Comparison of ENCODE assay signal across 29 cellular contexts in the genomic region with DNA sequence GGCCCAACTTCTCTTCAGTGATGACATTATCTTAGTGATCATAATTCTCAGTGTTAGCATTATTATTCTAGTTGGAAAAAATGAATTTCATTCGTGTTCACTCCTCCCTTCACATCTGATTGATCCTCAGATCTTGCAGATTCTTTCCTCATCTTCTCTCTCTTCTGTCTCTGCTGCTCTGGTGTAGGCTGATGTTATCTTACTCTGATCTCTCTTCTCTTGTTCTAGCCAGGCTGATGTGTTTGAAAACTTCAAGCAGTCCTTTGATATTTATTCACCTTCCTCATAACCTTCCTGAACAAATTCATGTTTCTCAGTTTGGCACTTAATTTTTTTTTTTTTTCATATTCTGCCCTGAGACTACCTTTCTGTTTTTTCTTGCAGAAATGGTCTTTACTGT. TPM values are rescaled to one million over a fixed set of nuclear protein-coding genes. Genes with fewer than 3 reads are reported as not detected.
DNase-seq lines count a peak whose midpoint lies in the region; ATAC-seq and TF ChIP-seq lines count a peak whose summit lies in the region.
"Had no signal": no experiment of that assay in that cellular context is flagged by ENCODE, and none has a peak within 500 bp of the region (broad histone marks: within the 10 kb centered on the region; RNA-seq: fewer than 3 reads in every experiment).

No MANE protein-coding gene starts in this region.

- TF ChIP-seq CTCF in PC-9 (conservative IDR thresholded peaks at IDR 0.05) (no peak), nephron progenitor cell (IDR thresholded peaks at IDR 0.05) (no peak)

- POLR2A ChIA-PET in PC-9 (lab: Charles Lee; ENCODE audit: unreplicated experiment), result no interaction called here

- H3K36me3 Mint-ChIP-seq in activated naive CD4-positive, alpha-beta T cell treated with anti-CD3 and anti-CD28 coated beads, Interleukin-2, amount 10 ng/mL, durations not matched to agents 7 days and 5 days, result peaks cover 41% of the 10 kb centered on the region
- H3K36me3 Mint-ChIP-seq in activated naive CD4-positive, alpha-beta T cell treated with anti-CD3 and anti-CD28 coated beads, Interleukin-2, amount 50 U/mL, for 72 hours, result peaks cover 6 to 34% of the 10 kb centered on the region in 2 donors
- peaks cover 60% of the 10 kb centered on the region for H3K36me3 Mint-ChIP-seq in nephron progenitor cell (ENCODE audit: low read depth)
- peaks cover 50% of the 10 kb centered on the region for H3K36me3 Mint-ChIP-seq in activated T-helper 1 cell treated with anti-CD3 and anti-CD28 coated beads, Interleukin-12 subunit alpha, Interleukin-12 subunit beta, Interleukin-2, Interleukin-4 antibody, amounts not matched to agents 30 ng/mL and 10 ng/mL and 1 ng/mL, durations not matched to agents 14 hours and 24 hours and 36 hours (ENCODE audit: low read depth)

- H4K20me1 ChIP-seq in PC-9 (ENCODE audit: insufficient read depth), result peaks cover 29% of the 10 kb centered on the region

- no peak overlapping the region for H3K4me3 ChIP-seq in PC-9
- H3K4me3 ChIP-seq: BLaER1 treated with 17β-estradiol and CSF1 and Interleukin-3, amounts not matched to agents 10 nM and 100 nM; neural progenitor cell; pancreas; Peyer's patch; skin epidermis had no signal

- no peaks in the 10 kb centered on the region for H3K27me3 Mint-ChIP-seq in activated naive CD4-positive, alpha-beta T cell treated with anti-CD3 and anti-CD28 coated beads, Interleukin-2, amount 10 ng/mL, durations not matched to agents 7 days and 5 days
- no peaks in the 10 kb centered on the region for H3K27me3 Mint-ChIP-seq in nephron progenitor cell (ENCODE audit: low read depth, poor library complexity)
- no peaks in the 10 kb centered on the region for H3K27me3 Mint-ChIP-seq in activated T-helper 1 cell treated with anti-CD3 and anti-CD28 coated beads, Interleukin-12 subunit alpha, Interleukin-12 subunit beta, Interleukin-2, Interleukin-4 antibody, amounts not matched to agents 30 ng/mL and 10 ng/mL and 1 ng/mL, durations not matched to agents 14 hours and 24 hours and 36 hours (ENCODE audit: insufficient read depth)
- H3K27me3 Mint-ChIP-seq: dendritic cell treated with granulocyte-macrophage colony-stimulating factor and Interleukin-4, amounts not matched to agents 40 ng/mL and 50 ng/mL, for 4 days; IgD-negative memory B cell had no signal

- H3K4me3 Mint-ChIP-seq in activated naive CD4-positive, alpha-beta T cell treated with anti-CD3 and anti-CD28 coated beads, Interleukin-2, amount 10 ng/mL, durations not matched to agents 7 days and 5 days, result no peak overlapping the region
- H3K4me3 Mint-ChIP-seq in nephron progenitor cell, result no peak overlapping the region
- no peak overlapping the region for H3K4me3 Mint-ChIP-seq in activated T-helper 1 cell treated with anti-CD3 and anti-CD28 coated beads, Interleukin-12 subunit alpha, Interleukin-12 subunit beta, Interleukin-2, Interleukin-4 antibody, amounts not matched to agents 30 ng/mL and 10 ng/mL and 1 ng/mL, durations not matched to agents 14 hours and 24 hours and 36 hours
- H3K4me3 Mint-ChIP-seq: dendritic cell treated with granulocyte-macrophage colony-stimulating factor and Interleukin-4, amounts not matched to agents 40 ng/mL and 50 ng/mL, for 4 days; endodermal cell; neural progenitor cell had no signal

- H2AFZ ChIP-seq in PC-9, result no peak overlapping the region
- H2AFZ ChIP-seq: neural progenitor cell had no signal

- H3K9me3 ChIP-seq in PC-9 (ENCODE audit: insufficient read depth, low read depth), result no peaks in the 10 kb centered on the region
- H3K9me3 ChIP-seq: BLaER1 treated with 17β-estradiol and CSF1 and Interleukin-3, amounts not matched to agents 10 nM and 100 nM; pancreas; Peyer's patch had no signal

- H3F3A ChIP-seq in PC-9 (ENCODE audit: insufficient read depth, low read depth), result peaks cover 79% of the 10 kb centered on the region

- H3K27me3 ChIP-seq in PC-9 (ENCODE audit: insufficient read depth, low read depth), result no peaks in the 10 kb centered on the region
- H3K27me3 ChIP-seq: BLaER1 treated with 17β-estradiol and CSF1 and Interleukin-3, amounts not matched to agents 10 nM and 100 nM; neural progenitor cell; pancreas; Peyer's patch had no signal

- H3K4me2 ChIP-seq in PC-9, result no peak overlapping the region
- H3K4me2 ChIP-seq: BLaER1 treated with 17β-estradiol and CSF1 and Interleukin-3, amounts not matched to agents 10 nM and 100 nM; neural progenitor cell had no signal

- BruUV-seq in PC-9 (replicated peaks; lab: Mats Ljungman, UMichigan), result no TSS peak

- 0 out of 2 replicates have a peak overlapping the region, but pooled peaks have one; percentile 8 for H3K27ac ChIP-seq in PC-9
- H3K27ac ChIP-seq: BLaER1 treated with 17β-estradiol and CSF1 and Interleukin-3, amounts not matched to agents 10 nM and 100 nM; neural progenitor cell; pancreas; Peyer's patch; skin epidermis had no signal

- H3K9me3 Mint-ChIP-seq in activated naive CD4-positive, alpha-beta T cell treated with anti-CD3 and anti-CD28 coated beads, Interleukin-2, amount 10 ng/mL, durations not matched to agents 7 days and 5 days, result no peaks in the 10 kb centered on the region
- no peaks in the 10 kb centered on the region for H3K9me3 Mint-ChIP-seq in activated naive CD4-positive, alpha-beta T cell treated with anti-CD3 and anti-CD28 coated beads, Interleukin-2, amount 50 U/mL, for 72 hours
- no peaks in the 10 kb centered on the region for H3K9me3 Mint-ChIP-seq in nephron progenitor cell
- no peaks in the 10 kb centered on the region for H3K9me3 Mint-ChIP-seq in activated T-helper 1 cell treated with anti-CD3 and anti-CD28 coated beads, Interleukin-12 subunit alpha, Interleukin-12 subunit beta, Interleukin-2, Interleukin-4 antibody, amounts not matched to agents 30 ng/mL and 10 ng/mL and 1 ng/mL, durations not matched to agents 14 hours and 24 hours and 36 hours
- H3K9me3 Mint-ChIP-seq: dendritic cell treated with granulocyte-macrophage colony-stimulating factor and Interleukin-4, amounts not matched to agents 40 ng/mL and 50 ng/mL, for 4 days; endodermal cell; IgD-negative memory B cell; neural progenitor cell had no signal

- H3K79me2 ChIP-seq in PC-9 (ENCODE audit: low read depth), result 0 out of 2 replicates have a peak, but pooled peaks cover 7% of the 10 kb centered on the region

- intact Hi-C loops in PC-9 (cut with micrococcal nuclease; ENCODE audit: unreplicated experiment), result no loop called here
- intact Hi-C loops in activated T-helper 1 cell treated with anti-CD3 and anti-CD28 coated beads, Interleukin-12 subunit alpha, Interleukin-12 subunit beta, Interleukin-2, Interleukin-4 antibody, amounts not matched to agents 30 ng/mL and 10 ng/mL and 1 ng/mL, durations not matched to agents 14 hours and 24 hours and 36 hours (cut with micrococcal nuclease), result no loop called here

- H3K27ac Mint-ChIP-seq in activated naive CD4-positive, alpha-beta T cell treated with anti-CD3 and anti-CD28 coated beads, Interleukin-2, amount 10 ng/mL, durations not matched to agents 7 days and 5 days, result peak overlapping the region; percentile 17
- H3K27ac Mint-ChIP-seq in activated naive CD4-positive, alpha-beta T cell treated with anti-CD3 and anti-CD28 coated beads, Interleukin-2, amount 50 U/mL, for 72 hours, result peak overlapping the region; percentile 11 to 22
- peak overlapping the region; percentile 60 for H3K27ac Mint-ChIP-seq in nephron progenitor cell
- H3K27ac Mint-ChIP-seq in activated T-helper 1 cell treated with anti-CD3 and anti-CD28 coated beads, Interleukin-12 subunit alpha, Interleukin-12 subunit beta, Interleukin-2, Interleukin-4 antibody, amounts not matched to agents 30 ng/mL and 10 ng/mL and 1 ng/mL, durations not matched to agents 14 hours and 24 hours and 36 hours, result no peak overlapping the region
- H3K27ac Mint-ChIP-seq: dendritic cell treated with granulocyte-macrophage colony-stimulating factor and Interleukin-4, amounts not matched to agents 40 ng/mL and 50 ng/mL, for 4 days; endodermal cell; IgD-negative memory B cell; neural progenitor cell had no signal

- CTCF ChIA-PET in activated naive CD4-positive, alpha-beta T cell treated with anti-CD3 and anti-CD28 coated beads, Interleukin-2, amount 10 ng/mL, durations not matched to agents 7 days and 5 days (lab: Charles Lee), result no interaction called here
- CTCF ChIA-PET in PC-9 (lab: Charles Lee), result no interaction called here

- peaks cover 21% of the 10 kb centered on the region for H3K4me1 Mint-ChIP-seq in activated naive CD4-positive, alpha-beta T cell treated with anti-CD3 and anti-CD28 coated beads, Interleukin-2, amount 10 ng/mL, durations not matched to agents 7 days and 5 days
- peaks cover 13% of the 10 kb centered on the region for H3K4me1 Mint-ChIP-seq in nephron progenitor cell
- peaks cover 32% of the 10 kb centered on the region for H3K4me1 Mint-ChIP-seq in activated T-helper 1 cell treated with anti-CD3 and anti-CD28 coated beads, Interleukin-12 subunit alpha, Interleukin-12 subunit beta, Interleukin-2, Interleukin-4 antibody, amounts not matched to agents 30 ng/mL and 10 ng/mL and 1 ng/mL, durations not matched to agents 14 hours and 24 hours and 36 hours (ENCODE audit: low read depth)

- H3K4me1 ChIP-seq in PC-9 (replicated peaks; ENCODE audit: insufficient read depth), result 0 out of 2 replicates have a peak, but pooled peaks cover 14% of the 10 kb centered on the region
- H3K4me1 ChIP-seq: pancreas had no signal

- DNase-seq in activated naive CD4-positive, alpha-beta T cell treated with anti-CD3 and anti-CD28 coated beads, Interleukin-2, amount 10 ng/mL, durations not matched to agents 7 days and 5 days, result no peak
- DNase-seq in activated naive CD4-positive, alpha-beta T cell (lab: John Stamatoyannopoulos, UW), result no peak
- DNase-seq in PC-9 (no peak), nephron progenitor cell (no peak), NCI-H1105 (lab: John Stamatoyannopoulos, UW) (no peak)
- no peak for DNase-seq in activated naive CD4-positive, alpha-beta T cell treated with anti-CD3 and anti-CD28 coated beads, Interleukin-2, amount 50 U/mL, for 72 hours (ENCODE audit: low spot score in 2 of 2)
- no peak for DNase-seq in activated T-helper 1 cell treated with anti-CD3 and anti-CD28 coated beads, Interleukin-12 subunit alpha, Interleukin-12 subunit beta, Interleukin-2, Interleukin-4 antibody, amounts not matched to agents 30 ng/mL and 10 ng/mL and 1 ng/mL, durations not matched to agents 14 hours and 24 hours and 36 hours (ENCODE audit: low spot score)
- DNase-seq: activated CD4-positive, CD25-positive, alpha-beta regulatory T cell; central memory CD4-positive, alpha-beta T cell; DMS79 treated with DMSO at 0.1 percent for 48 hours; endodermal cell; GF-D8; left colon; MV-4-11; NCI-H146; NCI-H2107; NCI-H345; NCI-H69; pancreas; Peyer's patch; stimulated activated naive CD4-positive, alpha-beta T cell had no signal

- ATAC-seq in activated naive CD4-positive, alpha-beta T cell treated with anti-CD3 and anti-CD28 coated beads, Interleukin-2, amount 50 U/mL, for 72 hours, result no peak
- ATAC-seq in GM18519 (IDR thresholded peaks at IDR 0.05; ENCODE audit: low FRiP score, unreplicated experiment), result no peak
- ATAC-seq: left colon, pancreas had no signal

- peaks cover 56% of the 10 kb centered on the region for H3K36me3 ChIP-seq in PC-9 (ENCODE audit: low read depth)

- no peaks in the 10 kb centered on the region for H3K9me2 ChIP-seq in PC-9 (ENCODE audit: insufficient read depth)

RNA-seq across cellular contexts. Expression of gene TBK1, which starts 5.6 kb away (rescaled TPM):
- 18.0 and 26.2 TPM in 2 replicates for total RNA-seq in PC-9 (2021)
- 10 to 100 TPM; 21.1 to 47.6 TPM for total RNA-seq in activated naive CD4-positive, alpha-beta T cell treated with anti-CD3 and anti-CD28 coated beads, Interleukin-2, amount 50 U/mL, for 72 hours
- total RNA-seq in activated T-helper 1 cell treated with anti-CD3 and anti-CD28 coated beads, Interleukin-12 subunit alpha, Interleukin-12 subunit beta, Interleukin-2, Interleukin-4 antibody, amounts not matched to agents 30 ng/mL and 10 ng/mL and 1 ng/mL, durations not matched to agents 14 hours and 24 hours and 36 hours, result 33.6 and 42.4 TPM in 2 replicates

RNA-seq across cellular contexts. Expression of gene XPOT, which starts 42.1 kb away (rescaled TPM):
- total RNA-seq in PC-9 (2021), result 95.6 and 122 TPM in 2 replicates
- 100 to 1,000 TPM; 124 to 138 TPM for total RNA-seq in activated naive CD4-positive, alpha-beta T cell treated with anti-CD3 and anti-CD28 coated beads, Interleukin-2, amount 50 U/mL, for 72 hours
- 145 and 146 TPM in 2 replicates for total RNA-seq in activated T-helper 1 cell treated with anti-CD3 and anti-CD28 coated beads, Interleukin-12 subunit alpha, Interleukin-12 subunit beta, Interleukin-2, Interleukin-4 antibody, amounts not matched to agents 30 ng/mL and 10 ng/mL and 1 ng/mL, durations not matched to agents 14 hours and 24 hours and 36 hours

RNA-seq across cellular contexts. Expression of gene C12orf56, which starts 55.7 kb away (rescaled TPM):
- total RNA-seq in PC-9 (2021), result not detected in 2 replicates
- not detected for total RNA-seq in activated naive CD4-positive, alpha-beta T cell treated with anti-CD3 and anti-CD28 coated beads, Interleukin-2, amount 50 U/mL, for 72 hours
- 0.15 TPM in 1 of 2 replicates, not detected in the other for total RNA-seq in activated T-helper 1 cell treated with anti-CD3 and anti-CD28 coated beads, Interleukin-12 subunit alpha, Interleukin-12 subunit beta, Interleukin-2, Interleukin-4 antibody, amounts not matched to agents 30 ng/mL and 10 ng/mL and 1 ng/mL, durations not matched to agents 14 hours and 24 hours and 36 hours
- total RNA-seq: HT-29, pancreas, Peyer's patch, ureter had no signal
